8 cellular contexts compared by ENCODE assay signal in genomic region chr7:15561840-15562239, GRCh38. TPM values are rescaled to one million over a fixed set of nuclear protein-coding genes. Genes with fewer than 3 reads are reported as not detected.
DNase-seq lines count a peak whose midpoint lies in the region; ATAC-seq and TF ChIP-seq lines count a peak whose summit lies in the region.

AGMO (minus strand) TSS chr7:15562015.

- CTCF ChIA-PET in WTC11 (lab: Charles Lee), result no interaction called here

- no peak for TF ChIP-seq CTCF in WTC11 (IDR thresholded peaks at IDR 0.05)
- TF ChIP-seq CTCF in cardiac muscle cell (IDR thresholded peaks at IDR 0.05; ENCODE audit: low read depth, low read length), result no peak

- H3K27ac ChIP-seq in cardiac muscle cell, result no peak within 1 kb of the TSS

- no peaks in the 10 kb centered on the region for H3K36me3 ChIP-seq in cardiac muscle cell

- H3K9me3 Mint-ChIP-seq in WTC11, result peaks cover 9% of the 10 kb centered on the region; the same call in 1 of the 2 replicates
- H3K9me3 Mint-ChIP-seq in activated naive CD8-positive, alpha-beta T cell treated with anti-CD3 and anti-CD28 coated beads for 36 hours, result peaks cover 1% of the 10 kb centered on the region

- no peak within 1 kb of the TSS for H3K4me3 Mint-ChIP-seq in WTC11
- H3K4me3 Mint-ChIP-seq in activated naive CD8-positive, alpha-beta T cell treated with anti-CD3 and anti-CD28 coated beads for 36 hours, result no peak within 1 kb of the TSS

- no peak within 1 kb of the TSS for H3K4me3 ChIP-seq in cardiac muscle cell

- H3K27ac Mint-ChIP-seq in WTC11, result peak within 1 kb of the TSS; percentile 3; the same call in 1 of the 2 replicates
- no peak within 1 kb of the TSS for H3K27ac Mint-ChIP-seq in activated naive CD8-positive, alpha-beta T cell treated with anti-CD3 and anti-CD28 coated beads for 36 hours

- H3K36me3 Mint-ChIP-seq in WTC11, result no peaks in the 10 kb centered on the region
- no peaks in the 10 kb centered on the region for H3K36me3 Mint-ChIP-seq in activated naive CD8-positive, alpha-beta T cell treated with anti-CD3 and anti-CD28 coated beads for 36 hours

- POLR2A ChIA-PET in WTC11 (lab: Charles Lee), result no interaction called here

- H3K27me3 Mint-ChIP-seq in WTC11 (ENCODE audit: low read depth), result no peaks in the 10 kb centered on the region
- no peaks in the 10 kb centered on the region for H3K27me3 Mint-ChIP-seq in activated naive CD8-positive, alpha-beta T cell treated with anti-CD3 and anti-CD28 coated beads for 36 hours

- peaks cover 18% of the 10 kb centered on the region for H3K4me1 Mint-ChIP-seq in WTC11
- no peaks in the 10 kb centered on the region for H3K4me1 Mint-ChIP-seq in activated naive CD8-positive, alpha-beta T cell treated with anti-CD3 and anti-CD28 coated beads for 36 hours

- ATAC-seq in WTC11, result no peak
- no peak for ATAC-seq in HG03095 (IDR thresholded peaks at IDR 0.05; ENCODE audit: unreplicated experiment)
- no peak for ATAC-seq in GM19351 (IDR thresholded peaks at IDR 0.05; ENCODE audit: unreplicated experiment)

- H3K4me1 ChIP-seq in cardiac muscle cell (ENCODE audit: low read depth), result no peaks in the 10 kb centered on the region

- DNase-seq in HCEC 1CT (peak; percentile 51), WTC11 (ENCODE audit: low spot score) (no peak), cardiac muscle cell (ENCODE audit: low read depth in 1 of 2, low spot score in 1 of 2) (peak; percentile 14 to 24), renal cortical epithelial cell (ENCODE audit: low read depth) (peak; percentile 67)
- no peak for DNase-seq in activated naive CD8-positive, alpha-beta T cell treated with anti-CD3 and anti-CD28 coated beads for 36 hours
- no peak for DNase-seq in activated effector memory CD4-positive, alpha-beta T cell treated with Interleukin-2 at 50 U/mL for 16 hours

- H3K27me3 ChIP-seq in cardiac muscle cell, result no peaks in the 10 kb centered on the region

- no peaks in the 10 kb centered on the region for H3K9me3 ChIP-seq in cardiac muscle cell (ENCODE audit: low read depth)

TF ChIP-seq in WTC11, 78 proteins besides CTCF, POLR2A, EP300 and RAD21:
- no peak for TF ChIP-seq USF1 (CRISPR knock-in tag; IDR thresholded peaks at IDR 0.05)
- no peak for TF ChIP-seq OVOL2 (CRISPR knock-in tag; IDR thresholded peaks at IDR 0.05; ENCODE audit: borderline replicate concordance)
- no peak for TF ChIP-seq RELA (CRISPR knock-in tag; IDR thresholded peaks at IDR 0.05; ENCODE audit: borderline replicate concordance)

RNA-seq across cellular contexts. Expression of gene AGMO, which starts in this region (rescaled TPM):
- 0.77 to 1.1 TPM (median 1.0 TPM) in 3 replicates for total RNA-seq in WTC11 (2021)
- 0.11 TPM in 1 of 2 replicates, not detected in the other for total RNA-seq in cardiac muscle cell
- 0.16 TPM in 1 of 2 replicates, not detected in the other for polyA plus RNA-seq in cardiac muscle cell
- total RNA-seq in renal cortical epithelial cell, result 0.05 and 0.35 TPM in 2 replicates
- not detected for total RNA-seq in activated naive CD8-positive, alpha-beta T cell treated with anti-CD3 and anti-CD28 coated beads for 36 hours

Comparison
In these comparisons a context has a peak if more than half of its experiments do, and no peak if none do; other contexts are left out.
1. Peak in DNase-seq in cardiac muscle cell; RNA of the gene not detected or under 1 TPM.
2. Peak in DNase-seq in renal cortical epithelial cell; RNA of the gene not detected or under 1 TPM.